ENCODE assay signal across 1 cellular context in the genomic region with DNA sequence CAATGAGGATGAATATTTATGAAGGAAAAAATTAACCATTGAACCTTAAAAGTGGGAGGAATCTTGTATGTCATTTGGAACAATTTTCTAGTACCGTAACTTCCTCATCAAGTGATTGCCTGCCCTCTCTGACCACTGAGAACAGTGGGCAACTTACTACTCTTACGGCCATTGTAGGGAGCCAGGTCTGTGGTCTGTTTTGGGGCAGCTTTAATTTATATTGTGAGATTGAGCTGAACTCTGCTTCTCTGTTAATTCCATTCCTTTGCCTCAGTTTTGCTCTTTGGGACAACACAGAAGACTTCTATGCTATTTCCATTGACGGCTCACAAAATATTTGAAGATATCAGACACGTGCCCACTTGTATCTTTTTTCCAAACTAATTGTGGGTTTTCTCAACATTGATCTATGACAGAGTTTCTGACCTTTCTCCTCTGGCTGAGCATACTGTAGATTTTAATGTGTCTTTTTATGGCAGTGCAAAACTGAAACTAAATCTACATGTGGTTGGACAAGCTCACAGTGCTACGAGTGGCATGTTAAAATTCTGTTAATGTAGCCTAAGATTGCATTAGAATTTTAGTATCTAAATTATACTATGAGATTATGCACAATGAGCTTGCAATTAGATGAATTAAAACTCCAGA.
TF ChIP-seq lines count a peak whose summit lies in the region.

No MANE protein-coding gene starts in this region.

TF ChIP-seq in GM12878, 131 proteins besides CTCF, POLR2A, EP300 and RAD21 (continued from another document):
- TF ChIP-seq, protein P1, sequence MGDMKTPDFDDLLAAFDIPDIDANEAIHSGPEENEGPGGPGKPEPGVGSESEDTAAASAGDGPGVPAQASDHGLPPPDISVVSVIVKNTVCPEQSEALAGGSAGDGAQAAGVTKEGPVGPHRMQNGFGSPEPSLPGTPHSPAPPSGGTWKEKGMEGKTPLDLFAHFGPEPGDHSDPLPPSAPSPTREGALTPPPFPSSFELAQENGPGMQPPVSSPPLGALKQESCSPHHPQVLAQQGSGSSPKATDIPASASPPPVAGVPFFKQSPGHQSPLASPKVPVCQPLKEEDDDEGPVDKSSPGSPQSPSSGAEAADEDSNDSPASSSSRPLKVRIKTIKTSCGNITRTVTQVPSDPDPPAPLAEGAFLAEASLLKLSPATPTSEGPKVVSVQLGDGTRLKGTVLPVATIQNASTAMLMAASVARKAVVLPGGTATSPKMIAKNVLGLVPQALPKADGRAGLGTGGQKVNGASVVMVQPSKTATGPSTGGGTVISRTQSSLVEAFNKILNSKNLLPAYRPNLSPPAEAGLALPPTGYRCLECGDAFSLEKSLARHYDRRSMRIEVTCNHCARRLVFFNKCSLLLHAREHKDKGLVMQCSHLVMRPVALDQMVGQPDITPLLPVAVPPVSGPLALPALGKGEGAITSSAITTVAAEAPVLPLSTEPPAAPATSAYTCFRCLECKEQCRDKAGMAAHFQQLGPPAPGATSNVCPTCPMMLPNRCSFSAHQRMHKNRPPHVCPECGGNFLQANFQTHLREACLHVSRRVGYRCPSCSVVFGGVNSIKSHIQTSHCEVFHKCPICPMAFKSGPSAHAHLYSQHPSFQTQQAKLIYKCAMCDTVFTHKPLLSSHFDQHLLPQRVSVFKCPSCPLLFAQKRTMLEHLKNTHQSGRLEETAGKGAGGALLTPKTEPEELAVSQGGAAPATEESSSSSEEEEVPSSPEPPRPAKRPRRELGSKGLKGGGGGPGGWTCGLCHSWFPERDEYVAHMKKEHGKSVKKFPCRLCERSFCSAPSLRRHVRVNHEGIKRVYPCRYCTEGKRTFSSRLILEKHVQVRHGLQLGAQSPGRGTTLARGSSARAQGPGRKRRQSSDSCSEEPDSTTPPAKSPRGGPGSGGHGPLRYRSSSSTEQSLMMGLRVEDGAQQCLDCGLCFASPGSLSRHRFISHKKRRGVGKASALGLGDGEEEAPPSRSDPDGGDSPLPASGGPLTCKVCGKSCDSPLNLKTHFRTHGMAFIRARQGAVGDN (IDR thresholded peaks at IDR 0.05): 0 out of 2 replicates have a peak, but pooled peaks have one; percentile 48
- peak; percentile 66; the same call in 1 of the 2 replicates for TF ChIP-seq NR2F1 (conservative IDR thresholded peaks at IDR 0.05)
TF ChIP-seq in GM12878: peak in this region for 5.
